8 cellular contexts compared by ENCODE assay signal in the genomic region with DNA sequence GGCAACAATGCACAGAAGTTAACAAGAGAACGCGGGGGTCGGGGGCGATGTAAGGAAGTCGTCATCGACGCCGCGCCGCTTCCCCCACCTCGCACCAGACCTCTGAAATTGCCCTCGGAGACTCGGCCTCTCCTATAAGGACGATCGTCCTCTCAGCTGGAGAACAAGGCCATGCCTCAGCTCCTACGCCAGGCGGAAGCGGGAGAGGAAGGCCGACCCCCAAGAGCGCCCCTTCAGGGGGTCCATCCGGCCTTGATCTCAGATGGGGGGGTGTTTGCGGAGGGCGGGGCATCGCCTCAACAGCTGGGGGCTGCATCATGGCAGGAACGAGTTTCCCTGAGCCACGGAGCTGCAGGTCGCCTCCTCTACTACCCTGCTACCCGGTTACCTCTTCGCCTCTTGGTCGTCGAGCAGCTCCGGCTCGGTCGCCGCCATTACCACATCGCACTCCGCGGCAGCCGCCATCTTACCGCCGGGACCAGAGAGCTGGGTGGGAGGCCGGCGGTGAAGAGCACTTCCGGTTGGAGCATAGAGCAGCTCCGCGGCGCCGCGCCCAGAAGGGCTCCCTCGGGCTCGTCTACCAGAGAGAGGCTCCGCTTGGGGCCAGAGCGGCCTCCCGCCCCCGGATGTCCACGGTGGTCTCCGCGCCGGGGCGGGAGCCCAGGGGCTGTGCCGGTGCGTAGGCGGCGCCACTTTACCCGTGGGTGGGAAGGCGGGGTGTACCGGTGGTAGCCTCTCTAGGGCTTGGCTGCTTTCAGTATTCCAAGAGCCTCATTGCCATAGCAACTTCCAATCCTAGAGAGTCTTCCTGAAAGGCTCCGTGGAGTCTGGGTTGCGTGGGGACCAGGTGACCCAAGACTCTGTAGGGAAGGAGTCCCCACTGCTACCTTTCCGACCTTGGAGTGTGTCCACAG. TPM values are rescaled to one million over a fixed set of nuclear protein-coding genes. Genes with fewer than 3 reads are reported as not detected.
A peak's percentile ranks its signal among the peaks of the same experiment; 100 is the strongest.
DNase-seq lines count a peak whose midpoint lies in the region; ATAC-seq and TF ChIP-seq lines count a peak whose summit lies in the region.

DNAJC7 (minus strand) TSS at position 488 of the 914 bp plus-strand sequence; CDS start at position 465, 23 bp downstream.

- peaks cover 0 to 39% (median 8%) of the 10 kb centered on the region in 4 donors for H3K4me1 ChIP-seq in right lobe of liver

- DNase-seq in C1 segment of cervical spinal cord (lab: John Stamatoyannopoulos, UW) (peak; percentile 65 to 98 (median 86)), NCI-H748 (lab: John Stamatoyannopoulos, UW; ENCODE audit: unreplicated experiment) (peak; percentile 96), dermis microvascular lymphatic vessel endothelial cell (ENCODE audit: low read depth in 2 of 2) (peak; percentile 78 to 93), right lobe of liver (peak; percentile 92 to 95 (median 92))
- peak; percentile 83 to 87 for DNase-seq in activated CD4-positive, alpha-beta T cell treated with anti-CD3 and anti-CD28 coated beads, Interleukin-2, amount 50 U/mL, for 4 hours
- peak; percentile 92 for DNase-seq in stimulated activated CD4-positive, alpha-beta T cell treated with anti-CD3 and anti-CD28 coated beads, Interleukin-4, amount 100 ng/mL, for 24 hours

- H3K27ac ChIP-seq in right lobe of liver: peak within 1 kb of the TSS; percentile 85 to 93 (median 90)

- TF ChIP-seq POLR2A in right lobe of liver (IDR thresholded peaks at IDR 0.05): peak; percentile 74

- H3K9me3 ChIP-seq in right lobe of liver: no peaks in the 10 kb centered on the region

- ATAC-seq in GM19351 (IDR thresholded peaks at IDR 0.05; ENCODE audit: unreplicated experiment) (peak; percentile 85), HG03521 (IDR thresholded peaks at IDR 0.05; ENCODE audit: unreplicated experiment) (peak; percentile 79), right lobe of liver (peak; percentile 92 to 95 (median 93))

- no peak for TF ChIP-seq CTCF in right lobe of liver (IDR thresholded peaks at IDR 0.05)

- peaks cover 0 to 1% (median 0%) of the 10 kb centered on the region in 4 donors for H3K36me3 ChIP-seq in right lobe of liver

- peak within 1 kb of the TSS; percentile 88 to 99 (median 99) for H3K4me3 ChIP-seq in right lobe of liver

- H3K27me3 ChIP-seq in right lobe of liver: no peaks in the 10 kb centered on the region

- intact Hi-C loops in right lobe of liver (cut with DNase I): no loop called here

- WGBS in right lobe of liver (ENCODE audit: insufficient coverage, low coverage, low lambda C conversion rate, missing lambda C conversion rate): 0% methylated on average over 8 of the region's 70 CpGs

RNA-seq across cellular contexts. Expression of gene DNAJC7, which starts in this region (rescaled TPM):
- total RNA-seq in dermis microvascular lymphatic vessel endothelial cell: 56.9 and 59.8 TPM in 2 replicates
- 10 to 100 TPM; 32.7 to 40.3 (median 35.2) TPM for total RNA-seq in right lobe of liver

Comparison
In these comparisons a context has a peak if more than half of its experiments do, and no peak if none do; other contexts are left out.
1. Peak in every context shown above with its lines: DNase-seq, ATAC-seq, H3K4me3 ChIP-seq and H3K27ac ChIP-seq.